In genomic region chr9:97565262-97565661, GRCh38 we compare ENCODE assay signal across 17 cellular contexts.
"Had no signal": no experiment of that assay in that cellular context is flagged by ENCODE, and none has a peak within 500 bp of the region (broad histone marks: within the 10 kb centered on the region; RNA-seq: fewer than 3 reads in every experiment).

No MANE protein-coding gene starts in this region.

- H3K27me3 ChIP-seq: cardiac muscle cell, ovary, suprapubic skin, upper lobe of left lung had no signal

- H3K27ac ChIP-seq: cardiac muscle cell, epithelial cell of prostate, foreskin keratinocyte, suprapubic skin had no signal

- H3K4me3 ChIP-seq: cardiac muscle cell, ovary, suprapubic skin, upper lobe of left lung had no signal

- H3K36me3 ChIP-seq: ovary, suprapubic skin had no signal

- H3K9me3 ChIP-seq: ovary, suprapubic skin, upper lobe of left lung had no signal

- H3K4me1 ChIP-seq: foreskin keratinocyte had no signal

- DNase-seq: activated CD4-positive, alpha-beta T cell treated with anti-CD3 and anti-CD28 coated beads, Interleukin-2, amount 10 ng/mL, durations not matched to agents 24 days and 14 days; activated CD8-positive, alpha-beta memory T cell treated with anti-CD3 and anti-CD28 coated beads, Interleukin-2, amount 50 U/mL, for 4 hours; activated CD8-positive, alpha-beta T cell treated with anti-CD3 and anti-CD28 coated beads, Interleukin-2, amount 10 ng/mL, durations not matched to agents 7 days and 5 days; activated gamma-delta T cell; activated T-cell treated with anti-CD3 and anti-CD28 coated beads, Interleukin-2, amount 50 U/mL, for 48 hours; amniotic stem cell; foreskin keratinocyte; mesenchymal stem cell; naive thymus-derived CD4-positive, alpha-beta T cell; T-helper 1 cell; T-helper 9 cell; upper lobe of left lung had no signal

- ATAC-seq: activated CD8-positive, alpha-beta T cell treated with anti-CD3 and anti-CD28 coated beads, Interleukin-2, amount 10 ng/mL, durations not matched to agents 7 days and 5 days; activated naive CD4-positive, alpha-beta T cell treated with anti-CD3 and anti-CD28 coated beads, Interleukin-2, amount 50 U/mL, for 72 hours; naive thymus-derived CD4-positive, alpha-beta T cell had no signal
